ENCODE assay signal across 2 cellular contexts in genomic region chr18:3461704-3462103, GRCh38.
TF ChIP-seq lines count a peak whose summit lies in the region.

No MANE protein-coding gene starts in this region.

TF ChIP-seq in A549, 52 proteins besides CTCF, POLR2A, EP300 and RAD21 (continued from another document):
- TF ChIP-seq, protein P1, sequence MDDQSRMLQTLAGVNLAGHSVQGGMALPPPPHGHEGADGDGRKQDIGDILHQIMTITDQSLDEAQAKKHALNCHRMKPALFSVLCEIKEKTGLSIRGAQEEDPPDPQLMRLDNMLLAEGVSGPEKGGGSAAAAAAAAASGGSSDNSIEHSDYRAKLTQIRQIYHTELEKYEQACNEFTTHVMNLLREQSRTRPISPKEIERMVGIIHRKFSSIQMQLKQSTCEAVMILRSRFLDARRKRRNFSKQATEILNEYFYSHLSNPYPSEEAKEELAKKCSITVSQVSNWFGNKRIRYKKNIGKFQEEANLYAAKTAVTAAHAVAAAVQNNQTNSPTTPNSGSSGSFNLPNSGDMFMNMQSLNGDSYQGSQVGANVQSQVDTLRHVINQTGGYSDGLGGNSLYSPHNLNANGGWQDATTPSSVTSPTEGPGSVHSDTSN (IDR thresholded peaks at IDR 0.05), result no peak
TF ChIP-seq in A549: peak in this region for 0.

TF ChIP-seq in HEK293, 187 proteins besides CTCF, POLR2A, EP300 and RAD21:
- TF ChIP-seq ZBTB26 (tag by site-specific recombination; optimal IDR thresholded peaks at IDR 0.05), result no peak
- TF ChIP-seq, protein P2, sequence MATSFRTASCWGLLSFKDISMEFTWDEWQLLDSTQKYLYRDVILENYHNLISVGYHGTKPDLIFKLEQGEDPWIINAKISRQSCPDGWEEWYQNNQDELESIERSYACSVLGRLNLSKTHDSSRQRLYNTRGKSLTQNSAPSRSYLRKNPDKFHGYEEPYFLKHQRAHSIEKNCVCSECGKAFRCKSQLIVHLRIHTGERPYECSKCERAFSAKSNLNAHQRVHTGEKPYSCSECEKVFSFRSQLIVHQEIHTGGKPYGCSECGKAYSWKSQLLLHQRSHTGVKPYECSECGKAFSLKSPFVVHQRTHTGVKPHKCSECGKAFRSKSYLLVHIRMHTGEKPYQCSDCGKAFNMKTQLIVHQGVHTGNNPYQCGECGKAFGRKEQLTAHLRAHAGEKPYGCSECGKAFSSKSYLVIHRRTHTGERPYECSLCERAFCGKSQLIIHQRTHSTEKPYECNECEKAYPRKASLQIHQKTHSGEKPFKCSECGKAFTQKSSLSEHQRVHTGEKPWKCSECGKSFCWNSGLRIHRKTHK (tag by site-specific recombination; IDR thresholded peaks at IDR 0.05), result peak; percentile 91
